9 cellular contexts compared by ENCODE assay signal in the genomic region with DNA sequence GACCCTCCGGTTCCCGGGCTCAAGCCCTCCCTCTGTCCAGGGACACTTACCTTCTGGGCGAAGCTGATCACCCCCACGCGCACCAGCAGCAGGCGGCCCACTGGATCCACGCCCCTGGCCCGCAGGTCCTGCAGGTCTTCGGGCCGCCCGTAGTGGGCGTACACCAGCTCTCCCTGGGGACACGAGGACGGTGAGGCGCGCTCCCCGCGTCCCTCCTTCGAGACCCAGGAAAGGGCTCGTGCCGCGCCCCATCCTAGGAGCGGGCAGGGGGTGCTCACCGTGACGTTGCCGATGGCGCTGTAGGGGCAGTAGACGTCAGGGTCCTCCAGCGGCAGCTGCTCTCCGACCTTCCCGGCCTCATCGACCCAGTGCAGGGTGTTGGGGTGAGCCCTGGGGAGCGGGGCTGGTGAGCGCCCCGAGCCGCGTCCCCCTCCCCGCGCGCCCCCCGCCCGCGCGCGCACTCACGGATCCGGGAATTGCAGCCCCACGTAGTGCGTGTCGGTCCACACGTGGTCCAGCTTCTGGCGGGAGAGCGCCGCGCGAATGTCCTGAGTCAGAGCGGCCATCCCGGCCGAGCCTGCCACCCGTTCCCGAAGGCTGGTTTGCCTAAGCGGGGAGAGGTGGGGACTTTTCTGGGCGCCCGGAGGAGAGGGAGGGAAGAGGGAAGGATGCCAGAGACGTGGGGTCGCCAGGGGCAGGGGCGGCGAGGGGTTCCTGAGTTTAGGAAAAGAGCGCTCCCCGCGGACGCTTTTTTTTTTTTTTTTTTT. TPM values are rescaled to one million over a fixed set of nuclear protein-coding genes. Genes with fewer than 3 reads are reported as not detected.
DNase-seq lines count a peak whose midpoint lies in the region; ATAC-seq, FAIRE-seq and TF ChIP-seq lines count a peak whose summit lies in the region.
"Had no signal": no experiment of that assay in that cellular context is flagged by ENCODE, and none has a peak within 500 bp of the region (broad histone marks: within the 10 kb centered on the region; RNA-seq: fewer than 3 reads in every experiment).

No MANE protein-coding gene starts in this region.

- no peak for DNase-seq in AG09319 (ENCODE audit: extremely low read depth, low read depth)
- DNase-seq in NCI-H128 (lab: John Stamatoyannopoulos, UW; ENCODE audit: unreplicated experiment): peak; percentile 8
- peak; percentile 70 for DNase-seq in activated CD4-positive, alpha-beta memory T cell treated with anti-CD3 and anti-CD28 coated beads, Interleukin-2, amount 10 ng/mL, durations not matched to agents 7 days and 5 days
- DNase-seq in endothelial cell of umbilical vein (ENCODE audit: low read depth, low spot score): no peak
- peak; percentile 37 for DNase-seq in natural killer cell
- peak in 1 of 2 donors; percentile 34 for DNase-seq in tibial artery
- DNase-seq in pons (ENCODE audit: low spot score): no peak

- no peak for TF ChIP-seq POLR2A in endothelial cell of umbilical vein (IDR thresholded peaks at IDR 0.05; ENCODE audit: low read depth, low read length)

- dilution Hi-C loops in endothelial cell of umbilical vein (cut with MboI; ENCODE audit: extremely low pct_ligation_motif_present, low sequenced_read_pairs): no loop called here

- TF ChIP-seq CTCF in AG09319 (IDR thresholded peaks at IDR 0.05; ENCODE audit: low read depth, low read length) (peak; percentile 36), endothelial cell of umbilical vein (IDR thresholded peaks at IDR 0.05; ENCODE audit: extremely low read depth in 1 of 2, insufficient read depth in 1 of 2, low read depth in 1 of 2, low read length in 2 of 2) (peak; percentile 35 to 56), natural killer cell (IDR thresholded peaks at IDR 0.05) (peak; percentile 31), tibial artery (IDR thresholded peaks at IDR 0.05) (no peak)

- H3K27me3 ChIP-seq in endothelial cell of umbilical vein (ENCODE audit: control insufficient read depth in 2 of 2, insufficient read depth in 2 of 2, low read length in 2 of 2): peaks cover 2 to 7% of the 10 kb centered on the region in 2 experiments
- H3K27me3 ChIP-seq in tibial artery: peaks cover 0 to 47% of the 10 kb centered on the region in 2 donors

- peaks cover 13% of the 10 kb centered on the region for H3K36me3 Mint-ChIP-seq in activated CD4-positive, alpha-beta memory T cell treated with anti-CD3 and anti-CD28 coated beads, Interleukin-2, amount 10 ng/mL, durations not matched to agents 7 days and 5 days (ENCODE audit: low read depth)
- no peaks in the 10 kb centered on the region for H3K36me3 Mint-ChIP-seq in natural killer cell

- H3K4me3 ChIP-seq in endothelial cell of umbilical vein (replicated peaks in 1 of 3; ENCODE audit: insufficient read depth in 1 of 3, low read depth in 1 of 3, low read length in 3 of 3): peak overlapping the region; percentile 16 to 34 (median 27)
- H3K4me3 ChIP-seq in tibial artery: peak overlapping the region; percentile 43 to 47

- peak overlapping the region; percentile 94 for H2AFZ ChIP-seq in endothelial cell of umbilical vein (ENCODE audit: low read depth, low read length)

- H3K9ac ChIP-seq in endothelial cell of umbilical vein (replicated peaks; ENCODE audit: extremely low read depth, insufficient read depth, low read length): peak overlapping the region; percentile 6

- no peaks in the 10 kb centered on the region for H3K9me3 ChIP-seq in endothelial cell of umbilical vein (replicated peaks; ENCODE audit: control insufficient read depth, insufficient read depth, low read length)
- no peaks in the 10 kb centered on the region for H3K9me3 ChIP-seq in tibial artery

- H3K9me1 ChIP-seq in endothelial cell of umbilical vein (replicated peaks; ENCODE audit: control insufficient read depth, extremely low read depth, insufficient read depth, low read length): no peaks in the 10 kb centered on the region

- H3K4me3 Mint-ChIP-seq in activated CD4-positive, alpha-beta memory T cell treated with anti-CD3 and anti-CD28 coated beads, Interleukin-2, amount 10 ng/mL, durations not matched to agents 7 days and 5 days: peak overlapping the region; percentile 81
- peak overlapping the region; percentile 86 for H3K4me3 Mint-ChIP-seq in natural killer cell

- H4K20me1 ChIP-seq in endothelial cell of umbilical vein (replicated peaks; ENCODE audit: control insufficient read depth, extremely low read depth, insufficient read depth, low read length): no peaks in the 10 kb centered on the region

- no TSS peak for BruUV-seq in endothelial cell of umbilical vein (replicated peaks; lab: Mats Ljungman, UMichigan)

- CTCF ChIA-PET in activated CD4-positive, alpha-beta memory T cell treated with anti-CD3 and anti-CD28 coated beads, Interleukin-2, amount 10 ng/mL, durations not matched to agents 7 days and 5 days (lab: Charles Lee): interaction anchor here (0.7 to 9.9 kb wide), 21 partner anchors 9 to 510 kb away, joined by 3 to 163 read pairs (median 4); a partner anchor contains a TSS
- CTCF ChIA-PET in endothelial cell of umbilical vein (lab: Charles Lee): interaction anchor here (0.6 to 3.0 kb wide), 15 partner anchors 12 to 163 kb away, joined by 3 to 21 read pairs (median 4); a partner anchor contains a TSS

- intact Hi-C loops in endothelial cell of umbilical vein (cut with micrococcal nuclease) (loop anchor here (1.0 kb wide), 1 partner anchor 40 kb away; a partner anchor contains a TSS), natural killer cell (cut with micrococcal nuclease) (loop anchor here (5.0 kb wide), 2 partner anchors 39 to 59 kb away; a partner anchor contains a TSS), tibial artery (cut with DNase I; ENCODE audit: low total_unique reads) (no loop called here)

- H3K4me2 ChIP-seq in endothelial cell of umbilical vein (ENCODE audit: insufficient read depth, low read length): peak overlapping the region; percentile 79

- H3K36me3 ChIP-seq in endothelial cell of umbilical vein (ENCODE audit: control insufficient read depth in 2 of 2, extremely low read depth in 1 of 2, insufficient read depth in 2 of 2, low read length in 2 of 2): no peaks in the 10 kb centered on the region
- H3K36me3 ChIP-seq in tibial artery: no peaks in the 10 kb centered on the region

- H3K9me3 Mint-ChIP-seq in activated CD4-positive, alpha-beta memory T cell treated with anti-CD3 and anti-CD28 coated beads, Interleukin-2, amount 10 ng/mL, durations not matched to agents 7 days and 5 days: no peaks in the 10 kb centered on the region
- no peaks in the 10 kb centered on the region for H3K9me3 Mint-ChIP-seq in natural killer cell

- H3K4me1 ChIP-seq in endothelial cell of umbilical vein (ENCODE audit: control insufficient read depth, extremely low read depth, insufficient read depth, low read length) (peaks cover 5% of the 10 kb centered on the region), tibial artery (peaks cover 0 to 12% (median 7%) of the 10 kb centered on the region in 4 donors)

- ATAC-seq in GM18868 (IDR thresholded peaks at IDR 0.05; ENCODE audit: unreplicated experiment) (peak; percentile 63), natural killer cell (peak; percentile 77 to 81 (median 79))

- H3K27ac ChIP-seq in endothelial cell of umbilical vein (ENCODE audit: insufficient read depth, low read depth, low read length) (no peak overlapping the region), tibial artery (no peak overlapping the region)

- H3K27me3 Mint-ChIP-seq in activated CD4-positive, alpha-beta memory T cell treated with anti-CD3 and anti-CD28 coated beads, Interleukin-2, amount 10 ng/mL, durations not matched to agents 7 days and 5 days: peaks cover 6% of the 10 kb centered on the region
- H3K27me3 Mint-ChIP-seq in natural killer cell (ENCODE audit: low read depth in 2 of 2): peaks cover 0 to 4% of the 10 kb centered on the region in 2 donors

- POLR2A ChIA-PET in activated CD4-positive, alpha-beta memory T cell treated with anti-CD3 and anti-CD28 coated beads, Interleukin-2, amount 10 ng/mL, durations not matched to agents 7 days and 5 days (lab: Charles Lee): interaction anchor here (0.7 to 3.9 kb wide), 16 partner anchors 9 to 204 kb away, joined by 3 to 47 read pairs (median 6); a partner anchor contains a TSS
- POLR2A ChIA-PET in endothelial cell of umbilical vein (lab: Charles Lee): interaction anchor here (0.6 kb wide), 1 partner anchor 163 kb away, joined by 4 read pairs; no protein-coding TSS in a partner anchor

- H3K27ac Mint-ChIP-seq in activated CD4-positive, alpha-beta memory T cell treated with anti-CD3 and anti-CD28 coated beads, Interleukin-2, amount 10 ng/mL, durations not matched to agents 7 days and 5 days: peak overlapping the region; percentile 79
- peak overlapping the region in 1 of 2 donors; percentile 34 for H3K27ac Mint-ChIP-seq in natural killer cell

- FAIRE-seq in endothelial cell of umbilical vein (lab: Jason Lieb, UNC): peak; percentile 43

- H3K4me1 Mint-ChIP-seq in activated CD4-positive, alpha-beta memory T cell treated with anti-CD3 and anti-CD28 coated beads, Interleukin-2, amount 10 ng/mL, durations not matched to agents 7 days and 5 days: peaks cover 48% of the 10 kb centered on the region
- peaks cover 11 to 32% of the 10 kb centered on the region in 2 donors for H3K4me1 Mint-ChIP-seq in natural killer cell

- H3K79me2 ChIP-seq in endothelial cell of umbilical vein (ENCODE audit: control insufficient read depth, insufficient read depth, low read length): no peaks in the 10 kb centered on the region

RNA-seq across cellular contexts. Expression of a gene that starts 8.2 kb away (rescaled TPM):
- total RNA-seq in activated CD4-positive, alpha-beta memory T cell treated with anti-CD3 and anti-CD28 coated beads, Interleukin-2, amount 10 ng/mL, durations not matched to agents 7 days and 5 days: 1 to 10 TPM; 8.8 to 9.2 TPM
- 0.60 and 0.95 TPM in 2 replicates for total RNA-seq in endothelial cell of umbilical vein
- 0.32 and 0.37 TPM in 2 replicates for polyA plus RNA-seq in endothelial cell of umbilical vein
- polyA plus RNA-seq in endothelial cell of umbilical vein (2011; cell fraction: cytosol; rRNA removed): 0.21 and 0.30 TPM in 2 replicates
- polyA plus RNA-seq in endothelial cell of umbilical vein (2011; cell fraction: nucleus; rRNA removed): 0.53 and 0.76 TPM in 2 replicates
- 0.16 and 0.26 TPM in 2 replicates for polyA plus RNA-seq in endothelial cell of umbilical vein (2012)
- polyA minus RNA-seq in endothelial cell of umbilical vein: 0.39 and 2.7 TPM in 2 replicates
- 10.9 TPM for polyA minus RNA-seq in endothelial cell of umbilical vein (2011; cell fraction: cytosol; rRNA and poly(A)+ RNA removed)
- polyA minus RNA-seq in endothelial cell of umbilical vein (2011; cell fraction: nucleus; rRNA and poly(A)+ RNA removed): 0.91 TPM in 1 of 2 replicates, not detected in the other
- total RNA-seq in natural killer cell: 10 to 100 TPM in 2 of 3 donors, 1 to 10 TPM in 1; 9.8 to 13.8 (median 12.0) TPM

RNA-seq across cellular contexts. Expression of a gene that starts 20.8 kb away (rescaled TPM):
- total RNA-seq in activated CD4-positive, alpha-beta memory T cell treated with anti-CD3 and anti-CD28 coated beads, Interleukin-2, amount 10 ng/mL, durations not matched to agents 7 days and 5 days: 10 to 100 TPM; 47.2 to 53.3 TPM
- 24.2 and 24.4 TPM in 2 replicates for total RNA-seq in endothelial cell of umbilical vein
- polyA plus RNA-seq in endothelial cell of umbilical vein: 40.7 and 53.5 TPM in 2 replicates
- 17.8 and 18.0 TPM in 2 replicates for polyA plus RNA-seq in endothelial cell of umbilical vein (2011; cell fraction: cytosol; rRNA removed)
- polyA plus RNA-seq in endothelial cell of umbilical vein (2011; cell fraction: nucleus; rRNA removed): 20.5 and 24.6 TPM in 2 replicates
- 23.3 and 25.8 TPM in 2 replicates for polyA plus RNA-seq in endothelial cell of umbilical vein (2012)
- 14.1 and 17.7 TPM in 2 replicates for polyA minus RNA-seq in endothelial cell of umbilical vein
- polyA minus RNA-seq in endothelial cell of umbilical vein (2011; cell fraction: cytosol; rRNA and poly(A)+ RNA removed): 4.1 TPM
- 2.4 and 3.6 TPM in 2 replicates for polyA minus RNA-seq in endothelial cell of umbilical vein (2011; cell fraction: nucleus; rRNA and poly(A)+ RNA removed)
- total RNA-seq in natural killer cell: 10 to 100 TPM; 14.5 to 15.9 (median 15.5) TPM

RNA-seq across cellular contexts. Expression of a gene that starts 23.1 kb away (rescaled TPM):
- not detected for total RNA-seq in activated CD4-positive, alpha-beta memory T cell treated with anti-CD3 and anti-CD28 coated beads, Interleukin-2, amount 10 ng/mL, durations not matched to agents 7 days and 5 days
- total RNA-seq in endothelial cell of umbilical vein (not detected in 2 replicates), natural killer cell (not detected)
- not detected in 2 replicates for polyA plus RNA-seq in endothelial cell of umbilical vein
- not detected in 2 replicates for polyA plus RNA-seq in endothelial cell of umbilical vein (2011; cell fraction: cytosol; rRNA removed)
- 0.15 TPM in 1 of 2 replicates, not detected in the other for polyA plus RNA-seq in endothelial cell of umbilical vein (2011; cell fraction: nucleus; rRNA removed)
- not detected in 2 replicates for polyA plus RNA-seq in endothelial cell of umbilical vein (2012)
- 0.42 TPM in 1 of 2 replicates, not detected in the other for polyA minus RNA-seq in endothelial cell of umbilical vein
- polyA minus RNA-seq in endothelial cell of umbilical vein (2011; cell fraction: cytosol; rRNA and poly(A)+ RNA removed): not detected
- not detected in 2 replicates for polyA minus RNA-seq in endothelial cell of umbilical vein (2011; cell fraction: nucleus; rRNA and poly(A)+ RNA removed)
- total RNA-seq: subcutaneous adipose tissue had no signal

RNA-seq across cellular contexts. Expression of a gene that starts 31.0 kb away (rescaled TPM):
- 10 to 100 TPM; 16.0 to 18.7 TPM for total RNA-seq in activated CD4-positive, alpha-beta memory T cell treated with anti-CD3 and anti-CD28 coated beads, Interleukin-2, amount 10 ng/mL, durations not matched to agents 7 days and 5 days
- total RNA-seq in endothelial cell of umbilical vein: 4.3 and 4.7 TPM in 2 replicates
- 1.2 and 2.5 TPM in 2 replicates for polyA plus RNA-seq in endothelial cell of umbilical vein
- polyA plus RNA-seq in endothelial cell of umbilical vein (2011; cell fraction: cytosol; rRNA removed): 0.67 and 0.87 TPM in 2 replicates
- 4.4 and 6.5 TPM in 2 replicates for polyA plus RNA-seq in endothelial cell of umbilical vein (2011; cell fraction: nucleus; rRNA removed)
- 4.3 and 5.3 TPM in 2 replicates for polyA plus RNA-seq in endothelial cell of umbilical vein (2012)
- 0.28 TPM in 1 of 2 replicates, not detected in the other for polyA minus RNA-seq in endothelial cell of umbilical vein
- not detected for polyA minus RNA-seq in endothelial cell of umbilical vein (2011; cell fraction: cytosol; rRNA and poly(A)+ RNA removed)
- 0.77 and 1.1 TPM in 2 replicates for polyA minus RNA-seq in endothelial cell of umbilical vein (2011; cell fraction: nucleus; rRNA and poly(A)+ RNA removed)
- 10 to 100 TPM; 18.4 to 24.8 (median 21.7) TPM for total RNA-seq in natural killer cell

RNA-seq across cellular contexts. Expression of a gene that starts 40.4 kb away (rescaled TPM):
- total RNA-seq in activated CD4-positive, alpha-beta memory T cell treated with anti-CD3 and anti-CD28 coated beads, Interleukin-2, amount 10 ng/mL, durations not matched to agents 7 days and 5 days: 100 to 1,000 TPM; 263 to 266 TPM
- total RNA-seq in endothelial cell of umbilical vein (297 and 300 TPM in 2 replicates), natural killer cell (100 to 1,000 TPM; 194 to 227 (median 212) TPM)
- polyA plus RNA-seq in endothelial cell of umbilical vein: 433 and 502 TPM in 2 replicates
- 293 and 302 TPM in 2 replicates for polyA plus RNA-seq in endothelial cell of umbilical vein (2011; cell fraction: cytosol; rRNA removed)
- polyA plus RNA-seq in endothelial cell of umbilical vein (2011; cell fraction: nucleus; rRNA removed): 148 and 171 TPM in 2 replicates
- polyA plus RNA-seq in endothelial cell of umbilical vein (2012): 244 and 284 TPM in 2 replicates
- polyA minus RNA-seq in endothelial cell of umbilical vein: 108 and 165 TPM in 2 replicates
- 104 TPM for polyA minus RNA-seq in endothelial cell of umbilical vein (2011; cell fraction: cytosol; rRNA and poly(A)+ RNA removed)
- polyA minus RNA-seq in endothelial cell of umbilical vein (2011; cell fraction: nucleus; rRNA and poly(A)+ RNA removed): 27.5 and 34.4 TPM in 2 replicates

Comparison
In these comparisons a context has a peak if more than half of its experiments do, and no peak if none do; other contexts are left out.
1. DNase-seq: peak in NCI-H128 (single experiment), activated CD4-positive, alpha-beta memory T cell treated with anti-CD3 and anti-CD28 coated beads, Interleukin-2, amount 10 ng/mL, durations not matched to agents 7 days and 5 days (single experiment) and natural killer cell (single experiment); none in AG09319 (single experiment), endothelial cell of umbilical vein (single experiment) and pons (single experiment).
2. CTCF ChIP-seq: peak in AG09319 (single experiment), endothelial cell of umbilical vein (2 of 2) and natural killer cell (single experiment); none in tibial artery (0 of 2).